ENCODE assay signal across 17 cellular contexts in the genomic region with DNA sequence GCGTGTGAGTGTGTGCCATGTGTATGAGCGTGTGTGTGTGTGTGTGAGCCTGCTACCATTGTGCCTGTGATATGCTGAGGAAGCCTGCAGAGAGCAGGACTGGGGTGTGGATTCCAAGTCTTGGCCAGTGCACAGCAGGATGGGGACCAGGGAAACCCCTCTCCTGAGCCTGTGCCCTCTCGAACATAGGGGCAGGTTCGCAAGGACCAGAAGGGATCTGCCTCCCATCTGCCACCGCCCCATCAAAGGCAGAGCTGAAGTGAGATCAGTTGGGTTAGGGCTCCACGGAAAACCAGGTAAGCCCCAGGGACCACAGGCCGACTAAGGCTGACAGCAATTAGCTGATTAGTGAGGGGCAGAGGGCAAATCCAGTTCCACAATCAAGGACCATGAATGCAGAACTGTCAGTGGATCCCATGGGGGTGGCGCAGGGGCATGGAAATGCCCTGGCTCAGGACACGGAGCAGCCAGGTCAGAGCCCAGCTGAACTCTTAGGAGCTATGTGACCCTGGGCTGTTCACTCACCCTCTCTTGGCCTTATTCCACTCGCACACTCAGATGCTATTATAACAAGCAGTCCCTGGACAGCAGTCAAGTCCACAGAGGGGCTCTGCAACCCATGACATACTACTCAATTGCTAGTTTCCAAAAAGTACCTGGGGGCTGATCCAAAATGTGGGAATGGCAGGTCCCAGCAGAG.
DNase-seq lines count a peak whose midpoint lies in the region; ATAC-seq, FAIRE-seq and TF ChIP-seq lines count a peak whose summit lies in the region.
"Had no signal": no experiment of that assay in that cellular context is flagged by ENCODE, and none has a peak within 500 bp of the region (broad histone marks: within the 10 kb centered on the region; RNA-seq: fewer than 3 reads in every experiment).

No MANE protein-coding gene starts in this region.

- no peak overlapping the region for H2BK20ac ChIP-seq in H1 (ENCODE audit: low read length)

- CTCF ChIA-PET in AG04450 (lab: Charles Lee) (no interaction called here), H1 (lab: Charles Lee; ENCODE audit: partially characterized antibody) (no interaction called here)

- H2AK5ac ChIP-seq in H1 (ENCODE audit: low read depth, low read length): peak overlapping the region; percentile 43

- no peak for FAIRE-seq in H1 (lab: Jason Lieb, UNC)
- FAIRE-seq: GM12892 had no signal

- peak overlapping the region; percentile 58 for H3K27ac ChIP-seq in AG04450 (ENCODE audit: low read depth, low read length)
- no peak overlapping the region for H3K27ac ChIP-seq in H1 (ENCODE audit: low read depth, low read length)
- no peak overlapping the region for H3K27ac ChIP-seq in neural progenitor cell
- H3K27ac ChIP-seq: Peyer's patch had no signal

- H2AFZ ChIP-seq in H1 (ENCODE audit: low read length) (no peak overlapping the region), neural progenitor cell (replicated peaks) (no peak overlapping the region)

- peak overlapping the region; percentile 71; the same call in 1 of the 2 replicates for H4K8ac ChIP-seq in H1 (ENCODE audit: extremely low read depth, insufficient read depth, low read length)

- H3K27me3 ChIP-seq in AG04450 (ENCODE audit: control insufficient read depth, insufficient read depth, low read length) (no peaks in the 10 kb centered on the region), H1 (replicated peaks in 1 of 4; ENCODE audit: control insufficient read depth in 3 of 4, extremely low read depth in 1 of 4, insufficient read depth in 3 of 4, low read length in 3 of 4) (no peaks in the 10 kb centered on the region; a peak in 1 of 7 replicates), neural progenitor cell (no peaks in the 10 kb centered on the region)
- H3K27me3 ChIP-seq: Peyer's patch had no signal

- no peak overlapping the region for H3K14ac ChIP-seq in H1 (ENCODE audit: insufficient read length)

- H3K9ac ChIP-seq in H1 (replicated peaks in 1 of 4; ENCODE audit: extremely low read depth in 1 of 4, low read depth in 3 of 4, low read length in 3 of 4) (no peak overlapping the region), neural progenitor cell (no peak overlapping the region)

- H3K36me3 ChIP-seq in H1 (ENCODE audit: control insufficient read depth in 2 of 4, insufficient read depth in 4 of 4, low read length in 3 of 4): no peaks in the 10 kb centered on the region
- H3K36me3 ChIP-seq in neural progenitor cell: no peaks in the 10 kb centered on the region
- H3K36me3 ChIP-seq: Peyer's patch had no signal

- DNase-seq in AG04450 (ENCODE audit: low read depth, low spot score) (no peak), NCI-H524 (lab: John Stamatoyannopoulos, UW) (peak; percentile 48 to 85), H1 (ENCODE audit: low read depth in 1 of 2, low spot score in 2 of 2) (no peak), neural progenitor cell (ENCODE audit: low spot score) (no peak), HCEC 1CT (no peak), SW480 (ENCODE audit: low spot score) (no peak)
- DNase-seq: activated CD4-positive, alpha-beta T cell treated with anti-CD3 and anti-CD28 coated beads, Interleukin-2, amount 50 U/mL, for 1 hour; activated T-cell treated with anti-CD3 and anti-CD28 coated beads, Interleukin-2, amount 50 U/mL, for 1 hour; GDM1; H9; MM.1S; naive B cell; NCI-H1930 had no signal

- H4K91ac ChIP-seq in H1 (replicated peaks; ENCODE audit: insufficient read length, low read length): no peak overlapping the region

- TF ChIP-seq CTCF in AG04450 (IDR thresholded peaks at IDR 0.05; ENCODE audit: low read depth, low read length) (no peak), H1 (IDR thresholded peaks at IDR 0.05; ENCODE audit: control extremely low read depth in 1 of 3, insufficient read depth in 1 of 3, low read depth in 1 of 3, low read length in 3 of 3) (no peak), neural progenitor cell (IDR thresholded peaks at IDR 0.05) (no peak)

- H3K4me1 Mint-ChIP-seq in neural progenitor cell: peaks cover 32% of the 10 kb centered on the region

- POLR2A ChIA-PET in AG04450 (lab: Yijun Ruan, JAX) (no interaction called here), H1 (lab: Charles Lee; ENCODE audit: partially characterized antibody) (no interaction called here)

- no peak overlapping the region for H4K5ac ChIP-seq in H1 (ENCODE audit: insufficient read length, low read depth, low read length)

- no peak for TF ChIP-seq RAD21 in H1 (IDR thresholded peaks at IDR 0.05 in 1 of 2, conservative IDR thresholded peaks at IDR 0.05 in 1 of 2; ENCODE audit: low read depth in 2 of 2, low read length in 2 of 2)

- H3F3A ChIP-seq in neural progenitor cell (ENCODE audit: low read depth): no peaks in the 10 kb centered on the region

- peak overlapping the region; percentile 18 for H3K27ac Mint-ChIP-seq in neural progenitor cell

- peaks cover 3% of the 10 kb centered on the region for H3K9me3 Mint-ChIP-seq in neural progenitor cell
- H3K9me3 Mint-ChIP-seq: H9, naive B cell had no signal

- peaks cover 2% of the 10 kb centered on the region for H3K36me3 Mint-ChIP-seq in neural progenitor cell
- H3K36me3 Mint-ChIP-seq: naive B cell had no signal

- peak overlapping the region; percentile 87 for H3K4ac ChIP-seq in H1 (replicated peaks; ENCODE audit: insufficient read length, low read depth, low read length)

- WGBS in H1 (ENCODE audit: extremely low coverage in 1 of 2, insufficient coverage in 1 of 2, insufficient read length in 1 of 2, insufficient replicate concordance in 2 of 2, low coverage in 1 of 2, low lambda C conversion rate in 2 of 2, missing lambda C conversion rate in 1 of 2), 2 experiments: 88% methylated on average over 10 of the region's 10 CpGs; no CpG with 5 or more reads in 1 of the 2 experiments

- H3K9me3 ChIP-seq in AG04450 (ENCODE audit: control insufficient read depth, insufficient read depth, low read length) (no peaks in the 10 kb centered on the region; the same call in 1 of the 2 replicates), H1 (ENCODE audit: insufficient read depth in 2 of 2, low read depth in 1 of 2, low read length in 1 of 2) (no peaks in the 10 kb centered on the region), neural progenitor cell (ENCODE audit: low read depth) (no peaks in the 10 kb centered on the region)
- H3K9me3 ChIP-seq: Peyer's patch had no signal

- TF ChIP-seq EP300 in H1 (IDR thresholded peaks at IDR 0.05; ENCODE audit: borderline replicate concordance in 1 of 2, low read depth in 2 of 2, low read length in 2 of 2): no peak

- H3K4me1 ChIP-seq in H1 (replicated peaks in 1 of 4; ENCODE audit: control insufficient read depth in 3 of 4, insufficient read depth in 4 of 4, low read length in 3 of 4) (peaks cover 0 to 2% (median under 1%) of the 10 kb centered on the region in 4 experiments; a peak in 1 of 7 replicates), neural progenitor cell (no peaks in the 10 kb centered on the region)
- H3K4me1 ChIP-seq: Peyer's patch had no signal

- no peak overlapping the region for H3K23ac ChIP-seq in H1 (ENCODE audit: insufficient read length)

- H3K4me3 ChIP-seq in AG04450 (ENCODE audit: low read depth, low read length): no peak overlapping the region
- H3K4me3 ChIP-seq in H1 (ENCODE audit: extremely low read depth in 1 of 4, insufficient read depth in 2 of 4, low read depth in 3 of 4, low read length in 4 of 4): no peak overlapping the region
- H3K4me3 ChIP-seq in neural progenitor cell: no peak overlapping the region
- H3K4me3 ChIP-seq: Peyer's patch had no signal

- no peak overlapping the region for H2BK12ac ChIP-seq in H1 (ENCODE audit: low read depth, low read length)

- H3K23me2 ChIP-seq in H1 (ENCODE audit: low read depth, low read length): peaks cover 12% of the 10 kb centered on the region; the same call in 1 of the 2 replicates

- H4K20me1 ChIP-seq in H1 (replicated peaks in 1 of 2; ENCODE audit: control insufficient read depth in 1 of 2, insufficient read depth in 2 of 2, low read length in 2 of 2): peaks cover 0 to 8% of the 10 kb centered on the region in 2 experiments
- H4K20me1 ChIP-seq in neural progenitor cell (ENCODE audit: low read depth): no peaks in the 10 kb centered on the region

- H3K4me3 Mint-ChIP-seq in neural progenitor cell: no peak overlapping the region
- H3K4me3 Mint-ChIP-seq: H9, naive B cell had no signal

- no peak overlapping the region for H3K56ac ChIP-seq in H1 (replicated peaks; ENCODE audit: insufficient read length, low read depth, low read length)

- H3K4me2 ChIP-seq in H1 (ENCODE audit: insufficient read depth in 1 of 2, low read depth in 2 of 2, low read length in 2 of 2) (no peak overlapping the region), neural progenitor cell (no peak overlapping the region)

- no peak overlapping the region for H2BK120ac ChIP-seq in H1 (replicated peaks; ENCODE audit: low read depth, low read length)

- no peaks in the 10 kb centered on the region for H3K79me2 ChIP-seq in H1 (ENCODE audit: control insufficient read depth in 1 of 2, insufficient read depth in 2 of 2, low read length in 2 of 2)
- no peaks in the 10 kb centered on the region for H3K79me2 ChIP-seq in neural progenitor cell (ENCODE audit: low read depth)

- peaks cover 18% of the 10 kb centered on the region for H3K27me3 Mint-ChIP-seq in neural progenitor cell (ENCODE audit: insufficient read depth, low read depth)

- H2BK15ac ChIP-seq in H1 (ENCODE audit: low read length): peak overlapping the region; percentile 83; the same call in 1 of the 2 replicates

- H3K18ac ChIP-seq in H1 (ENCODE audit: extremely low read depth, low read length): no peak overlapping the region

- H3K79me1 ChIP-seq in H1 (ENCODE audit: low read depth, low read length): no peaks in the 10 kb centered on the region; the same call in 1 of the 2 replicates

- TF ChIP-seq POLR2A in H1 (IDR thresholded peaks at IDR 0.05; ENCODE audit: control extremely low read depth in 1 of 2, low read depth in 2 of 2, low read length in 2 of 2): no peak

- no peak overlapping the region for H2BK5ac ChIP-seq in H1 (ENCODE audit: low read depth, low read length)

- no peak for ATAC-seq in HG03280 (IDR thresholded peaks at IDR 0.05; ENCODE audit: unreplicated experiment)
- ATAC-seq in GM19328 (IDR thresholded peaks at IDR 0.05; ENCODE audit: unreplicated experiment): no peak

TF ChIP-seq in H1, 55 proteins besides CTCF, POLR2A, EP300 and RAD21 (continues in another document):
- TF ChIP-seq CBX5 (IDR thresholded peaks at IDR 0.05; ENCODE audit: low read depth, low read length) (no peak), SIN3A (conservative IDR thresholded peaks at IDR 0.05 in 1 of 2, IDR thresholded peaks at IDR 0.05 in 1 of 2; ENCODE audit: low read depth in 1 of 2, low read length in 2 of 2) (no peak), SP2 (IDR thresholded peaks at IDR 0.05; ENCODE audit: low read length) (no peak), SIRT6 (IDR thresholded peaks at IDR 0.05; ENCODE audit: low read length) (no peak), GTF2F1 (IDR thresholded peaks at IDR 0.05; ENCODE audit: borderline replicate concordance, low read depth, low read length) (no peak), TEAD4 (IDR thresholded peaks at IDR 0.05; ENCODE audit: low read depth, low read length) (no peak), RBBP5 (IDR thresholded peaks at IDR 0.05; ENCODE audit: borderline replicate concordance, low read depth, low read length) (no peak), SP4 (IDR thresholded peaks at IDR 0.05; ENCODE audit: low read length) (no peak), CHD2 (IDR thresholded peaks at IDR 0.05; ENCODE audit: low read length) (no peak)

Comparison
In these comparisons a context has a peak if more than half of its experiments do, and no peak if none do; other contexts are left out.
1. DNase-seq: peak in NCI-H524 (2 of 2); none in AG04450 (single experiment), H1 (0 of 2), neural progenitor cell (single experiment), HCEC 1CT (single experiment) and SW480 (single experiment).